Comparison of ENCODE assay signal across 13 cellular contexts in genomic region chr3:52298147-52299098, GRCh38. TPM values are rescaled to one million over a fixed set of nuclear protein-coding genes. Genes with fewer than 3 reads are reported as not detected.
DNase-seq lines count a peak whose midpoint lies in the region; ATAC-seq and TF ChIP-seq lines count a peak whose summit lies in the region.
"Had no signal": no experiment of that assay in that cellular context is flagged by ENCODE, and none has a peak within 500 bp of the region (broad histone marks: within the 10 kb centered on the region; RNA-seq: fewer than 3 reads in every experiment).

No MANE protein-coding gene starts in this region.

- no peaks in the 10 kb centered on the region for H3K79me2 ChIP-seq in osteoblast (ENCODE audit: insufficient read depth, low read length)

- ATAC-seq in SK-N-SH treated with all-trans-retinoic acid at 6 μM for 48 hours = peak; percentile 14; the same call in 2 of the 3 replicates
- no peak for ATAC-seq in GM19452 (IDR thresholded peaks at IDR 0.05; ENCODE audit: unreplicated experiment)
- no peak for ATAC-seq in HG03139 (IDR thresholded peaks at IDR 0.05; ENCODE audit: unreplicated experiment)
- ATAC-seq: T-cell had no signal

- POLR2A ChIA-PET in CD4-positive, alpha-beta memory T cell (lab: Charles Lee; ENCODE audit: partially characterized antibody) = interaction anchor here (0.8 to 37.2 kb wide), 3 partner anchors 11 to 51 kb away, joined by 3 to 1950 read pairs (median 8); partner anchors contain the start of genes GLYCTK, PPM1M and TWF2

- no peak overlapping the region for H3K4me2 ChIP-seq in osteoblast (ENCODE audit: insufficient read depth, low read length)

- peaks cover 12% of the 10 kb centered on the region for H3K4me1 ChIP-seq in osteoblast (ENCODE audit: insufficient read depth, low read length)
- H3K4me1 ChIP-seq in CD4-positive, alpha-beta memory T cell (ENCODE audit: insufficient read depth, low read length) = no peaks in the 10 kb centered on the region

- peaks cover 2% of the 10 kb centered on the region for H3K9me3 ChIP-seq in iPS-18c (ENCODE audit: control insufficient read depth, insufficient read depth, low read length)
- H3K9me3 ChIP-seq in osteoblast (ENCODE audit: low read depth, low read length) = no peaks in the 10 kb centered on the region
- no peaks in the 10 kb centered on the region for H3K9me3 ChIP-seq in CD4-positive, alpha-beta memory T cell (ENCODE audit: control insufficient read depth in 1 of 2, low read length in 2 of 2)

- no peak for TF ChIP-seq CTCF in osteoblast (IDR thresholded peaks at IDR 0.05; ENCODE audit: extremely low read depth, low read depth, low read length)

- intact Hi-C loops in CD4-positive, alpha-beta memory T cell (cut with micrococcal nuclease) = no loop called here

- H3K27me3 ChIP-seq in H7 (ENCODE audit: control insufficient read depth, insufficient read depth, low read length) (peaks cover 2% of the 10 kb centered on the region; the same call in 1 of the 2 replicates), osteoblast (ENCODE audit: insufficient read depth, low read length) (no peaks in the 10 kb centered on the region)
- no peaks in the 10 kb centered on the region for H3K27me3 ChIP-seq in CD4-positive, alpha-beta memory T cell (ENCODE audit: insufficient read depth, low read length)
- H3K27me3 ChIP-seq: dorsolateral prefrontal cortex had no signal

- H3K27ac Mint-ChIP-seq in CD4-positive, alpha-beta memory T cell = no peak overlapping the region

- H3K4me3 ChIP-seq in H7 (ENCODE audit: insufficient read depth, low read depth, low read length) (peak overlapping the region; percentile 38; the same call in 1 of the 2 replicates), iPS-18c (ENCODE audit: insufficient read depth, low read depth, low read length) (peak overlapping the region; percentile 38), osteoblast (ENCODE audit: insufficient read depth, low read length) (no peak overlapping the region)
- H3K4me3 ChIP-seq in CD4-positive, alpha-beta memory T cell (ENCODE audit: low read length in 2 of 2) = no peak overlapping the region
- H3K4me3 ChIP-seq: dorsolateral prefrontal cortex had no signal

- H2AFZ ChIP-seq in osteoblast (ENCODE audit: low read length) = no peak overlapping the region

- DNase-seq in H7 (peak; percentile 71), osteoblast (ENCODE audit: insufficient read length, low spot score, missing footprints) (peak; percentile 88)
- DNase-seq in activated naive CD4-positive, alpha-beta T cell (lab: John Stamatoyannopoulos, UW) = no peak
- DNase-seq in CD4-positive, alpha-beta memory T cell = no peak
- DNase-seq: activated CD4-positive, CD25-positive, alpha-beta regulatory T cell treated with anti-CD3 and anti-CD28 coated beads, Interleukin-2, amount 50 U/mL, for 72 hours; dorsolateral prefrontal cortex; NCI-H226; T-cell had no signal

- H3K36me3 Mint-ChIP-seq in CD4-positive, alpha-beta memory T cell = peaks cover 6 to 23% of the 10 kb centered on the region in 2 donors

- no peak overlapping the region for H3K27ac ChIP-seq in osteoblast (ENCODE audit: low read depth, low read length)
- no peak overlapping the region for H3K27ac ChIP-seq in CD4-positive, alpha-beta memory T cell (ENCODE audit: low read depth, low read length)
- H3K27ac ChIP-seq: C4-2B, dorsolateral prefrontal cortex had no signal

- H3K4me3 Mint-ChIP-seq in CD4-positive, alpha-beta memory T cell = no peak overlapping the region
- H3K4me3 Mint-ChIP-seq: T-cell had no signal

- no peaks in the 10 kb centered on the region for H3K27me3 Mint-ChIP-seq in CD4-positive, alpha-beta memory T cell
- H3K27me3 Mint-ChIP-seq: T-cell had no signal

- CTCF ChIA-PET in CD4-positive, alpha-beta memory T cell (lab: Charles Lee; ENCODE audit: partially characterized antibody) = interaction anchor here (1.7 kb wide), 1 partner anchor 78 kb away, joined by 9 read pairs; no protein-coding TSS in a partner anchor

- peaks cover 11% of the 10 kb centered on the region for H4K20me1 ChIP-seq in osteoblast (ENCODE audit: insufficient read depth, low read length)

- H3K9me3 Mint-ChIP-seq in CD4-positive, alpha-beta memory T cell = no peaks in the 10 kb centered on the region
- H3K9me3 Mint-ChIP-seq: T-cell had no signal

- H3K4me1 Mint-ChIP-seq in CD4-positive, alpha-beta memory T cell = peaks cover 4 to 9% (median 5%) of the 10 kb centered on the region in 4 donors

- H3K36me3 ChIP-seq in H7 (replicated peaks; ENCODE audit: control insufficient read depth, insufficient read depth, low read length) (no peaks in the 10 kb centered on the region), osteoblast (ENCODE audit: insufficient read depth, low read length) (no peaks in the 10 kb centered on the region)
- no peaks in the 10 kb centered on the region for H3K36me3 ChIP-seq in CD4-positive, alpha-beta memory T cell (ENCODE audit: insufficient read depth, low read length)

TF ChIP-seq in SK-N-SH treated with all-trans-retinoic acid at 6 μM for 48 hours, 23 proteins besides CTCF, POLR2A, EP300 and RAD21:
- no peak for TF ChIP-seq ZNF565 (CRISPR knock-in tag; conservative IDR thresholded peaks at IDR 0.05; ENCODE audit: low read depth)
- no peak for TF ChIP-seq ESRRG (CRISPR knock-in tag; IDR thresholded peaks at IDR 0.05)
- no peak for TF ChIP-seq OSR1 (CRISPR knock-in tag; IDR thresholded peaks at IDR 0.05)

RNA-seq across cellular contexts. Expression of gene GLYCTK, which starts 10.8 kb away (rescaled TPM):
- 6.1 and 8.5 TPM in 2 replicates for total RNA-seq in H7 (2014; rRNA removed; shearing (Covaris generic))
- 13.8 and 15.0 TPM in 2 replicates for total RNA-seq in osteoblast
- 10 to 100 TPM; 29.4 to 35.1 TPM for total RNA-seq in CD4-positive, alpha-beta memory T cell
- polyA plus RNA-seq in CD4-positive, alpha-beta memory T cell = 1 to 10 TPM; 4.9 to 9.7 TPM

RNA-seq across cellular contexts. Expression of gene DNAH1, which starts 17.7 kb away (rescaled TPM):
- 0.48 and 2.0 TPM in 2 replicates for total RNA-seq in H7 (2014; rRNA removed; shearing (Covaris generic))
- 8.0 and 8.7 TPM in 2 replicates for total RNA-seq in osteoblast
- 10 to 100 TPM; 45.1 to 49.8 TPM for total RNA-seq in CD4-positive, alpha-beta memory T cell
- 1 to 10 TPM in 1 of 2 donors, under 1 TPM in 1; 0.02 to 1.2 TPM for polyA plus RNA-seq in CD4-positive, alpha-beta memory T cell

RNA-seq across cellular contexts. Expression of gene WDR82, which starts 20.0 kb away (rescaled TPM):
- total RNA-seq in H7 (2014; rRNA removed; shearing (Covaris generic)) = 60.3 and 63.8 TPM in 2 replicates
- 54.2 and 58.3 TPM in 2 replicates for total RNA-seq in osteoblast
- 100 to 1,000 TPM; 149 to 150 TPM for total RNA-seq in CD4-positive, alpha-beta memory T cell
- polyA plus RNA-seq in CD4-positive, alpha-beta memory T cell = 100 to 1,000 TPM in 1 of 2 donors, 10 to 100 TPM in 1; 62.3 to 143 TPM

RNA-seq across cellular contexts. Expression of gene PPM1M, which starts 52.9 kb away (rescaled TPM):
- 2.9 and 4.5 TPM in 2 replicates for total RNA-seq in H7 (2014; rRNA removed; shearing (Covaris generic))
- total RNA-seq in osteoblast = 23.9 and 28.2 TPM in 2 replicates
- 10 to 100 TPM; 70.2 to 81.1 TPM for total RNA-seq in CD4-positive, alpha-beta memory T cell
- 10 to 100 TPM; 52.0 to 85.3 TPM for polyA plus RNA-seq in CD4-positive, alpha-beta memory T cell

RNA-seq across cellular contexts. Expression of gene TWF2, which starts 59.5 kb away (rescaled TPM):
- total RNA-seq in H7 (2014; rRNA removed; shearing (Covaris generic)) = 85.8 and 99.0 TPM in 2 replicates
- total RNA-seq in osteoblast = 115 and 138 TPM in 2 replicates
- total RNA-seq in CD4-positive, alpha-beta memory T cell = 10 to 100 TPM; 69.3 to 76.1 TPM
- polyA plus RNA-seq in CD4-positive, alpha-beta memory T cell = 100 to 1,000 TPM; 122 to 124 TPM

Comparison
In these comparisons a context has a peak if more than half of its experiments do, and no peak if none do; other contexts are left out.
1. DNase-seq: peak in H7 (single experiment) and osteoblast (single experiment); none in activated naive CD4-positive, alpha-beta T cell (0 of 4) and CD4-positive, alpha-beta memory T cell (0 of 5).
2. H3K4me3 ChIP-seq: peak in H7 (single experiment) and iPS-18c (single experiment); none in osteoblast (single experiment) and CD4-positive, alpha-beta memory T cell (0 of 2).